ENCODE assay signal across 8 cellular contexts in the genomic region with DNA sequence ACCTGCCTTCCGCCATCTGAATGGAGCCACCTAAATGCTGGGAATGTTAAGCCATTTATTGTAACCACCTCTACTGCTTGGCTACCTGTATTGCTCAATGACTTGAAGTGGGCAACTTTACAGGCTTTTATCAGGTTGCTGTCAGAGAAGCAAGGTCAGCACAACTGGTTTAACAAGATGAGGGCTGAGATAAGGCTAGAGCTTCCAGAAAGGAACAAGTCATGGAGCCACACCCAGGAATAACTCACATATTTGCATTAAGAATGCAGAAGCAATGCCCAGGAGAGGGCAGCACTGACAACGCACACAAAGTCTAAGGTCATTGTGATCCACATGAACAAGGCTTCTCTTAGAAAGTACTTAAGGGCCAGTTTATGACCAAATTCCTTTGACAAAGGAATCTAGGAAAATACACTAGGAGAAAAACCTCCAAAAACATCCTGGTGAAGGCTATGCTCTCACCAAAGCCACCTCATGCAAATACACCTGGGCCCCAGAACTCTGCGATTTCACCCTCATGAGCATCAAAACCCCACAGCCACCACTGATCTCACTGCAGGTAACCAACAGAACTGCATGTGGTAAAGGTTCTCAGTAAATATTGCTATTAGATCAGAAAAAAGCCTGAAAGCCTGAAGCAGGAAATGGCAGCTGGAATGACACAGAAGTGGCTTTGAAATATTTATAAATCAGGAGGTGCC. TPM values are rescaled to one million over a fixed set of nuclear protein-coding genes. Genes with fewer than 3 reads are reported as not detected.
DNase-seq lines count a peak whose midpoint lies in the region; ATAC-seq and TF ChIP-seq lines count a peak whose summit lies in the region.

No MANE protein-coding gene starts in this region.

- TF ChIP-seq CTCF in activated B cell treated with CpG ODN at 0.5 μM for 24 hours (IDR thresholded peaks at IDR 0.05) (no peak), fibroblast of the aortic adventitia (IDR thresholded peaks at IDR 0.05; ENCODE audit: insufficient read depth, low read length) (peak; percentile 58), osteocyte (IDR thresholded peaks at IDR 0.05) (peak; percentile 72), gastrocnemius medialis (IDR thresholded peaks at IDR 0.05 in 4 of 5, conservative IDR thresholded peaks at IDR 0.05 in 1 of 5) (peak in 1 of 5 experiments; percentile 43)

- H3K36me3 Mint-ChIP-seq in activated B cell treated with CpG ODN at 0.5 μM for 24 hours (ENCODE audit: low read depth) (peaks cover 4% of the 10 kb centered on the region), osteocyte (ENCODE audit: unreplicated experiment) (no peaks in the 10 kb centered on the region)

- intact Hi-C loops in activated B cell treated with CpG ODN at 0.5 μM for 24 hours (cut with micrococcal nuclease) = loop anchor here (10.0 kb wide), 1 partner anchor 572 kb away; no protein-coding TSS in a partner anchor
- intact Hi-C loops in gastrocnemius medialis (cut with DNase I; ENCODE audit: low total_unique reads) = loop anchor here (5.0 kb wide), 1 partner anchor 795 kb away; the partner anchor contains the start of gene PNPLA4

- no peaks in the 10 kb centered on the region for H3K36me3 ChIP-seq in gastrocnemius medialis

- H3K9me3 ChIP-seq in gastrocnemius medialis = no peaks in the 10 kb centered on the region

- peak; percentile 6 for DNase-seq in NOMO-1 treated with DMSO at 0.1 percent for 48 hours (lab: John Stamatoyannopoulos, UW; ENCODE audit: unreplicated experiment)
- DNase-seq in NOMO-1 treated with dmso at 0.1 percent for 144 hours (lab: John Stamatoyannopoulos, UW; ENCODE audit: unreplicated experiment) = no peak
- peak; percentile 12 to 18 for DNase-seq in Kasumi-1 (lab: John Stamatoyannopoulos, UW)
- DNase-seq in activated B cell treated with CpG ODN at 0.5 μM for 24 hours = no peak
- peak; percentile 88 for DNase-seq in fibroblast of the aortic adventitia (ENCODE audit: low read depth)
- DNase-seq in osteocyte (ENCODE audit: extremely low spot score, unreplicated experiment) = no peak
- DNase-seq in gastrocnemius medialis = no peak

- peak overlapping the region in 2 of 4 donors; percentile 3 to 38 for H3K27ac ChIP-seq in gastrocnemius medialis

- H3K4me1 ChIP-seq in gastrocnemius medialis = peaks cover 10 to 22% of the 10 kb centered on the region in 2 donors

- in situ Hi-C loops in gastrocnemius medialis (cut with MboI; ENCODE audit: low sequenced_read_pairs in 4 of 4) = no loop called here

- H3K4me3 ChIP-seq in fibroblast of the aortic adventitia (ENCODE audit: low read depth, low read length) (no peak overlapping the region), gastrocnemius medialis (no peak overlapping the region)

- H3K27me3 Mint-ChIP-seq in activated B cell treated with CpG ODN at 0.5 μM for 24 hours = no peaks in the 10 kb centered on the region
- H3K27me3 Mint-ChIP-seq in osteocyte (ENCODE audit: unreplicated experiment) = no peaks in the 10 kb centered on the region

- no peaks in the 10 kb centered on the region for H3K27me3 ChIP-seq in gastrocnemius medialis

- H3K4me3 Mint-ChIP-seq in activated B cell treated with CpG ODN at 0.5 μM for 24 hours (no peak overlapping the region), osteocyte (ENCODE audit: unreplicated experiment) (no peak overlapping the region)

- H3K4me1 Mint-ChIP-seq in activated B cell treated with CpG ODN at 0.5 μM for 24 hours (peaks cover 26% of the 10 kb centered on the region), osteocyte (ENCODE audit: unreplicated experiment) (peaks cover 17% of the 10 kb centered on the region)

- H3K9me3 Mint-ChIP-seq in activated B cell treated with CpG ODN at 0.5 μM for 24 hours (no peaks in the 10 kb centered on the region), osteocyte (ENCODE audit: unreplicated experiment) (no peaks in the 10 kb centered on the region)

- no peak for TF ChIP-seq POLR2A in gastrocnemius medialis (IDR thresholded peaks at IDR 0.05)

- H3K27ac Mint-ChIP-seq in activated B cell treated with CpG ODN at 0.5 μM for 24 hours (no peak overlapping the region), osteocyte (ENCODE audit: unreplicated experiment) (peak overlapping the region; percentile 46)

- POLR2A ChIA-PET in activated B cell treated with CpG ODN at 0.5 μM for 24 hours (lab: Charles Lee) = no interaction called here

- ATAC-seq in GM21786 (IDR thresholded peaks at IDR 0.05; ENCODE audit: unreplicated experiment) = peak; percentile 76
- peak; percentile 25 for ATAC-seq in activated B cell treated with CpG ODN at 0.5 μM for 24 hours (ENCODE audit: low read depth)
- no peak for ATAC-seq in gastrocnemius medialis

- CTCF ChIA-PET in activated B cell treated with CpG ODN at 0.5 μM for 24 hours (lab: Charles Lee) = no interaction called here

RNA-seq across cellular contexts. Expression of gene STS, which starts 15.0 kb away (rescaled TPM):
- total RNA-seq in activated B cell treated with CpG ODN at 0.5 μM for 24 hours (3.9 and 4.0 TPM in 2 replicates), fibroblast of the aortic adventitia (ENCODE audit: low replicate concordance) (4.0 and 13.3 TPM in 2 replicates), osteocyte (13.3 and 13.5 TPM in 2 replicates), gastrocnemius medialis (1 to 10 TPM; 1.7 to 6.7 (median 4.4) TPM)

RNA-seq across cellular contexts. Expression of gene PUDP, which starts 15.5 kb away (rescaled TPM):
- 14.0 and 15.0 TPM in 2 replicates for total RNA-seq in activated B cell treated with CpG ODN at 0.5 μM for 24 hours
- 7.5 and 12.4 TPM in 2 replicates for total RNA-seq in fibroblast of the aortic adventitia (ENCODE audit: low replicate concordance)
- 18.4 and 21.9 TPM in 2 replicates for total RNA-seq in osteocyte
- 10 to 100 TPM in 3 of 4 donors, 1 to 10 TPM in 1; 7.2 to 31.2 (median 22.8) TPM for total RNA-seq in gastrocnemius medialis

Comparison
In these comparisons a context has a peak if more than half of its experiments do, and no peak if none do; other contexts are left out.
1. DNase-seq: peak in NOMO-1 treated with DMSO at 0.1 percent for 48 hours (single experiment), Kasumi-1 (2 of 2) and fibroblast of the aortic adventitia (single experiment); none in NOMO-1 treated with dmso at 0.1 percent for 144 hours (single experiment), activated B cell treated with CpG ODN at 0.5 μM for 24 hours (single experiment), osteocyte (single experiment) and gastrocnemius medialis (0 of 2).
2. ATAC-seq: peak in GM21786 (single experiment) and activated B cell treated with CpG ODN at 0.5 μM for 24 hours (single experiment); none in gastrocnemius medialis (0 of 2).